Comparison of ENCODE assay signal across 12 cellular contexts in the genomic region with DNA sequence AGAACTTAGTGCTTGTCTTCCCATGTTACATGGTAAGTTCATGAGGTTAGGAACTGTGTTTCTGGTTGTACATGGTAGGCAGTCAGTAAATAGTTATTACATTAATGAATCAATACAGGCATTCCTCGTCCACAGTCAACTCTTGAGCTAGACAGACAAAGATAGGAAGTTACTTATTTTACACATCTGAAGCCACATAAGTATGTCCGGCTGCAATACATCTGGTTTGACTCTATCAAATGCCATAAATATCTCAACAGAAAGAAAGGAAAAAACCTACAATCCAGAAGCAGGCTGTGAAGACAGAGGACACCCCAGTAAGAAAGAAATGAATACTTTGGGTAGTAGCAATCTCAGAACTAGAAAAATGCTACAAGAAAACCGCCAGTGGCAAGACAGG.
DNase-seq lines count a peak whose midpoint lies in the region; ATAC-seq and TF ChIP-seq lines count a peak whose summit lies in the region.
"Had no signal": no experiment of that assay in that cellular context is flagged by ENCODE, and none has a peak within 500 bp of the region (broad histone marks: within the 10 kb centered on the region; RNA-seq: fewer than 3 reads in every experiment).

No MANE protein-coding gene starts in this region.

- H3K4me3 Mint-ChIP-seq in CD4-positive, CD25-positive, alpha-beta regulatory T cell, result peak overlapping the region; percentile 75 to 84 (median 78)
- peak overlapping the region; percentile 60 for H3K4me3 Mint-ChIP-seq in activated T-helper 1 cell treated with anti-CD3 and anti-CD28 coated beads, Interleukin-12 subunit alpha, Interleukin-12 subunit beta, Interleukin-2, Interleukin-4 antibody, amounts not matched to agents 30 ng/mL and 10 ng/mL and 1 ng/mL, durations not matched to agents 14 hours and 24 hours and 36 hours
- H3K4me3 Mint-ChIP-seq in naive B cell, result peak overlapping the region; percentile 29 to 91 (median 74)

- ATAC-seq in CD4-positive, CD25-positive, alpha-beta regulatory T cell (ENCODE audit: low read depth in 2 of 2), result no peak
- ATAC-seq in HG02610 (IDR thresholded peaks at IDR 0.05; ENCODE audit: unreplicated experiment) (peak; percentile 37), naive B cell (ENCODE audit: low read depth in 2 of 2) (no peak), HG03469 (IDR thresholded peaks at IDR 0.05; ENCODE audit: unreplicated experiment) (no peak)

- H3K27me3 ChIP-seq in CD4-positive, CD25-positive, alpha-beta regulatory T cell (ENCODE audit: control insufficient read depth, insufficient read depth, low read length), result no peaks in the 10 kb centered on the region
- H3K27me3 ChIP-seq in colonic mucosa, result no peaks in the 10 kb centered on the region
- H3K27me3 ChIP-seq: suprapubic skin had no signal

- H3K9me3 ChIP-seq in CD4-positive, CD25-positive, alpha-beta regulatory T cell (ENCODE audit: control insufficient read depth in 2 of 2, low read length in 2 of 2), result no peaks in the 10 kb centered on the region
- H3K9me3 ChIP-seq in colonic mucosa, result no peaks in the 10 kb centered on the region
- H3K9me3 ChIP-seq: suprapubic skin had no signal

- peak overlapping the region; percentile 98 to 100 (median 98) for H3K27ac Mint-ChIP-seq in CD4-positive, CD25-positive, alpha-beta regulatory T cell
- peak overlapping the region; percentile 89 for H3K27ac Mint-ChIP-seq in activated T-helper 1 cell treated with anti-CD3 and anti-CD28 coated beads, Interleukin-12 subunit alpha, Interleukin-12 subunit beta, Interleukin-2, Interleukin-4 antibody, amounts not matched to agents 30 ng/mL and 10 ng/mL and 1 ng/mL, durations not matched to agents 14 hours and 24 hours and 36 hours
- H3K27ac Mint-ChIP-seq in naive B cell, result peak overlapping the region; percentile 94 to 99 (median 96)

- H3K36me3 ChIP-seq in CD4-positive, CD25-positive, alpha-beta regulatory T cell (ENCODE audit: control insufficient read depth, insufficient read depth, low read length), result no peaks in the 10 kb centered on the region
- H3K36me3 ChIP-seq in colonic mucosa, result no peaks in the 10 kb centered on the region
- H3K36me3 ChIP-seq: suprapubic skin had no signal

- no peaks in the 10 kb centered on the region for H3K27me3 Mint-ChIP-seq in CD4-positive, CD25-positive, alpha-beta regulatory T cell
- no peaks in the 10 kb centered on the region for H3K27me3 Mint-ChIP-seq in activated T-helper 1 cell treated with anti-CD3 and anti-CD28 coated beads, Interleukin-12 subunit alpha, Interleukin-12 subunit beta, Interleukin-2, Interleukin-4 antibody, amounts not matched to agents 30 ng/mL and 10 ng/mL and 1 ng/mL, durations not matched to agents 14 hours and 24 hours and 36 hours (ENCODE audit: insufficient read depth)
- H3K27me3 Mint-ChIP-seq in naive B cell, result no peaks in the 10 kb centered on the region

- TF ChIP-seq CTCF in colonic mucosa (IDR thresholded peaks at IDR 0.05), result no peak

- H3K9me3 Mint-ChIP-seq in CD4-positive, CD25-positive, alpha-beta regulatory T cell, result peaks cover 0 to 1% (median 0%) of the 10 kb centered on the region in 7 donors
- H3K9me3 Mint-ChIP-seq in activated T-helper 1 cell treated with anti-CD3 and anti-CD28 coated beads, Interleukin-12 subunit alpha, Interleukin-12 subunit beta, Interleukin-2, Interleukin-4 antibody, amounts not matched to agents 30 ng/mL and 10 ng/mL and 1 ng/mL, durations not matched to agents 14 hours and 24 hours and 36 hours, result no peaks in the 10 kb centered on the region
- H3K9me3 Mint-ChIP-seq in naive B cell, result peaks cover 0 to 5% (median 1%) of the 10 kb centered on the region in 7 donors

- peak overlapping the region; percentile 87 for H3K27ac ChIP-seq in CD4-positive, CD25-positive, alpha-beta regulatory T cell (ENCODE audit: insufficient read depth, low read length, poor library complexity, severe bottlenecking)
- H3K27ac ChIP-seq in colonic mucosa, result no peak overlapping the region
- H3K27ac ChIP-seq: suprapubic skin had no signal

- H3K36me3 Mint-ChIP-seq in CD4-positive, CD25-positive, alpha-beta regulatory T cell, result peaks cover 3% of the 10 kb centered on the region
- peaks cover 18% of the 10 kb centered on the region for H3K36me3 Mint-ChIP-seq in activated T-helper 1 cell treated with anti-CD3 and anti-CD28 coated beads, Interleukin-12 subunit alpha, Interleukin-12 subunit beta, Interleukin-2, Interleukin-4 antibody, amounts not matched to agents 30 ng/mL and 10 ng/mL and 1 ng/mL, durations not matched to agents 14 hours and 24 hours and 36 hours (ENCODE audit: low read depth)
- H3K36me3 Mint-ChIP-seq in naive B cell, result peaks cover 4 to 15% of the 10 kb centered on the region in 2 donors

- peaks cover 83% of the 10 kb centered on the region for H3K4me1 ChIP-seq in CD4-positive, CD25-positive, alpha-beta regulatory T cell (ENCODE audit: control insufficient read depth, insufficient read depth, low read length, poor library complexity, severe bottlenecking)
- H3K4me1 ChIP-seq in colonic mucosa, result peaks cover 8% of the 10 kb centered on the region

- H3K4me3 ChIP-seq in CD4-positive, CD25-positive, alpha-beta regulatory T cell (ENCODE audit: low read depth, low read length), result peak overlapping the region; percentile 85
- no peak overlapping the region for H3K4me3 ChIP-seq in colonic mucosa
- H3K4me3 ChIP-seq: suprapubic skin had no signal

- H3K9ac ChIP-seq in colonic mucosa (ENCODE audit: low read depth in 2 of 2, low read length in 2 of 2), result no peak overlapping the region

- no peak for DNase-seq in CD4-positive, CD25-positive, alpha-beta regulatory T cell
- no peak for DNase-seq in activated T-helper 1 cell treated with anti-CD3 and anti-CD28 coated beads, Interleukin-12 subunit alpha, Interleukin-12 subunit beta, Interleukin-2, Interleukin-4 antibody, amounts not matched to agents 30 ng/mL and 10 ng/mL and 1 ng/mL, durations not matched to agents 14 hours and 24 hours and 36 hours (ENCODE audit: low spot score)
- DNase-seq in naive B cell (no peak), SHP77 treated with DMSO at 0.1 percent for 48 hours (lab: John Stamatoyannopoulos, UW) (no peak), colonic mucosa (no peak)
- DNase-seq in activated CD4-positive, CD25-positive, alpha-beta regulatory T cell (lab: John Stamatoyannopoulos, UW), result no peak
- DNase-seq: DMS 273 treated with DMSO at 0.1 percent for 48 hours; NK-92 treated with Interleukin-12 subunit alpha and Interleukin-12 subunit beta, amount 100 ng/mL, for 24 hours; stimulated activated CD4-positive, alpha-beta T cell treated with anti-CD3 and anti-CD28 coated beads, Interleukin-2, amount 100 ng/mL, for 48 hours had no signal

- peaks cover 55 to 95% (median 77%) of the 10 kb centered on the region in 4 donors for H3K4me1 Mint-ChIP-seq in CD4-positive, CD25-positive, alpha-beta regulatory T cell
- H3K4me1 Mint-ChIP-seq in activated T-helper 1 cell treated with anti-CD3 and anti-CD28 coated beads, Interleukin-12 subunit alpha, Interleukin-12 subunit beta, Interleukin-2, Interleukin-4 antibody, amounts not matched to agents 30 ng/mL and 10 ng/mL and 1 ng/mL, durations not matched to agents 14 hours and 24 hours and 36 hours (ENCODE audit: low read depth), result peaks cover 77% of the 10 kb centered on the region
- peaks cover 76 to 97% (median 92%) of the 10 kb centered on the region in 3 donors for H3K4me1 Mint-ChIP-seq in naive B cell

- intact Hi-C loops in activated T-helper 1 cell treated with anti-CD3 and anti-CD28 coated beads, Interleukin-12 subunit alpha, Interleukin-12 subunit beta, Interleukin-2, Interleukin-4 antibody, amounts not matched to agents 30 ng/mL and 10 ng/mL and 1 ng/mL, durations not matched to agents 14 hours and 24 hours and 36 hours (cut with micrococcal nuclease), result loop anchor here (1.0 kb wide), 1 partner anchor 244 kb away; no protein-coding TSS in a partner anchor
- intact Hi-C loops in colonic mucosa (cut with DNase I), result loop anchor here (5.0 kb wide), 1 partner anchor 81 kb away; no protein-coding TSS in a partner anchor
